In the genomic region with DNA sequence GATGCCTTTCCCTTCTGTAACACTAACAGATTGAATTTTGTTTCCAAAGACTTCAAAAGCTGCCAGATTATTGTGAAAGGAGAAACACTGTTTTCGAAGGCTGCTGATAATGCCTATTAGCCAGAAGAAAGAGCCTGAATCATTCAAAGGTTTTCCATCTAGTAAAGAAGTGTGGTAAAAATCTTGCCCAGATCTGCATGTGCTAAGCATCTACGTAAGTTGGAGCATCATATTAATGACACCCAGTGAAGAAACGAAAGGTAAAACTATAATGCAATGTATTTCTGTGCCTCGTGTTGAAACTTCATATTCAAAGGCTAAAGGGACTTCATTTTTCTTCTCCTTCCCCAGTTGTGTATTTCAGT, we compare ENCODE assay signal across 16 cellular contexts.
"Had no signal": no experiment of that assay in that cellular context is flagged by ENCODE, and none has a peak within 500 bp of the region (broad histone marks: within the 10 kb centered on the region; RNA-seq: fewer than 3 reads in every experiment).

No MANE protein-coding gene starts in this region.

- ATAC-seq: effector memory CD8-positive, alpha-beta T cell; naive thymus-derived CD4-positive, alpha-beta T cell; stimulated activated memory B cell treated with anti-CD40 and anti-IgM and Interleukin-4, amounts not matched to agents 10 μg/mL and 1 μg/mL and 100 μg/mL, for 72 hours had no signal

- H3K27me3 ChIP-seq: neutrophil, transverse colon had no signal

- H3K27ac ChIP-seq: neutrophil, thoracic aorta had no signal

- H3K4me1 ChIP-seq: transverse colon had no signal

- H3K4me3 ChIP-seq: thoracic aorta, transverse colon had no signal

- H3K9me3 ChIP-seq: neutrophil had no signal

- FAIRE-seq: keratinocyte had no signal

- DNase-seq: effector memory CD8-positive, alpha-beta T cell; erythroblast; foreskin melanocyte; immature natural killer cell; mammary epithelial cell; naive thymus-derived CD4-positive, alpha-beta T cell; posterior cingulate gyrus; right cardiac atrium; stimulated activated CD4-positive, alpha-beta T cell treated with anti-CD3 and anti-CD28 coated beads, Interleukin-15, amount 100 ng/mL, for 24 hours; stimulated activated CD4-positive, alpha-beta T cell treated with anti-CD3 and anti-CD28 coated beads, Interleukin-1b, Interleukin-23, amount 100 ng/mL, for 48 hours; stimulated activated CD4-positive, alpha-beta T cell treated with anti-CD3 and anti-CD28 coated beads, Interleukin-4, amount 100 ng/mL, for 24 hours; transverse colon had no signal

- H3K36me3 ChIP-seq: neutrophil, thoracic aorta, transverse colon had no signal
